20 cellular contexts compared by ENCODE assay signal in genomic region chr13:61901946-61902541, GRCh38.
DNase-seq lines count a peak whose midpoint lies in the region; ATAC-seq and TF ChIP-seq lines count a peak whose summit lies in the region.
"Had no signal": no experiment of that assay in that cellular context is flagged by ENCODE, and none has a peak within 500 bp of the region (broad histone marks: within the 10 kb centered on the region; RNA-seq: fewer than 3 reads in every experiment).

No MANE protein-coding gene starts in this region.

- no peak overlapping the region for H3K4me3 Mint-ChIP-seq in CD8-positive, alpha-beta T cell
- H3K4me3 Mint-ChIP-seq: B cell; CD14-positive monocyte; CD4-positive, alpha-beta memory T cell; CD4-positive, CD25-positive, alpha-beta regulatory T cell had no signal

- no peak for TF ChIP-seq CTCF in SU-DHL-6 (IDR thresholded peaks at IDR 0.05; ENCODE audit: insufficient read depth, low read length, poor library complexity, severe bottlenecking)
- no peak for TF ChIP-seq CTCF in CD8-positive, alpha-beta T cell (IDR thresholded peaks at IDR 0.05)

- H3K4me1 ChIP-seq in HUES48 (ENCODE audit: control insufficient read depth, insufficient read depth, low read length) = peaks cover 15% of the 10 kb centered on the region
- no peaks in the 10 kb centered on the region for H3K4me1 ChIP-seq in CD8-positive, alpha-beta T cell (ENCODE audit: insufficient read depth, low read length)
- H3K4me1 ChIP-seq: A549, BLaER1, Caco-2 had no signal

- H3F3A ChIP-seq in SU-DHL-6 (ENCODE audit: insufficient read depth) = no peaks in the 10 kb centered on the region

- no peaks in the 10 kb centered on the region for H3K36me3 ChIP-seq in HUES48 (ENCODE audit: control insufficient read depth, insufficient read depth, low read length)
- H3K36me3 ChIP-seq in SU-DHL-6 (ENCODE audit: low read length) = no peaks in the 10 kb centered on the region
- no peaks in the 10 kb centered on the region for H3K36me3 ChIP-seq in CD8-positive, alpha-beta T cell (ENCODE audit: insufficient read depth, low read length)
- H3K36me3 ChIP-seq: BLaER1 had no signal

- H3K4me3 ChIP-seq in HUES48 (ENCODE audit: low read depth, low read length) = no peak overlapping the region
- H3K4me3 ChIP-seq in SU-DHL-6 (ENCODE audit: insufficient read depth, low read length, poor library complexity, severe bottlenecking) = no peak overlapping the region
- no peak overlapping the region for H3K4me3 ChIP-seq in CD8-positive, alpha-beta T cell (ENCODE audit: low read depth, low read length)
- H3K4me3 ChIP-seq: A549, BLaER1 had no signal

- H3K79me2 ChIP-seq in SU-DHL-6 (ENCODE audit: insufficient read depth, low read length) = no peaks in the 10 kb centered on the region

- H3K27ac Mint-ChIP-seq in CD8-positive, alpha-beta T cell = no peak overlapping the region
- H3K27ac Mint-ChIP-seq: B cell; CD14-positive monocyte; CD4-positive, alpha-beta memory T cell; CD4-positive, CD25-positive, alpha-beta regulatory T cell had no signal

- POLR2A ChIA-PET in CD8-positive, alpha-beta T cell (lab: Charles Lee) = no interaction called here

- H3K27me3 ChIP-seq in HUES48 (ENCODE audit: control insufficient read depth, insufficient read depth, low read length) (no peaks in the 10 kb centered on the region), SU-DHL-6 (ENCODE audit: low read length) (no peaks in the 10 kb centered on the region)
- H3K27me3 ChIP-seq in CD8-positive, alpha-beta T cell (ENCODE audit: insufficient read depth, low read length) = no peaks in the 10 kb centered on the region
- H3K27me3 ChIP-seq: BLaER1 had no signal

- DNase-seq in DMS53 (lab: John Stamatoyannopoulos, UW) = peak; percentile 5
- no peak for DNase-seq in DMS53 treated with DMSO at 0.1 percent for 48 hours (lab: John Stamatoyannopoulos, UW; ENCODE audit: unreplicated experiment)
- no peak for DNase-seq in occipital lobe (lab: John Stamatoyannopoulos, UW)
- DNase-seq in H4 (ENCODE audit: low spot score) = no peak
- DNase-seq in CD8-positive, alpha-beta T cell = no peak
- DNase-seq: AML-193; C1 segment of cervical spinal cord; Caco-2; Calu3; CD4-positive, alpha-beta memory T cell; CD4-positive, CD25-positive, alpha-beta regulatory T cell; DMS79 treated with DMSO at 0.1 percent for 48 hours; GF-D8 had no signal

- peaks cover 7% of the 10 kb centered on the region for H3K9me3 Mint-ChIP-seq in CD8-positive, alpha-beta T cell

- H3K4me1 Mint-ChIP-seq in CD8-positive, alpha-beta T cell (ENCODE audit: low read depth) = no peaks in the 10 kb centered on the region
- H3K4me1 Mint-ChIP-seq: B cell; CD14-positive monocyte; CD4-positive, alpha-beta memory T cell had no signal

- intact Hi-C loops in CD8-positive, alpha-beta T cell (cut with DNase I, micrococcal nuclease) = no loop called here

- no peaks in the 10 kb centered on the region; the same call in 1 of the 2 replicates for H3K9me3 ChIP-seq in HUES48 (ENCODE audit: control insufficient read depth, insufficient read depth, low read length)
- H3K9me3 ChIP-seq in SU-DHL-6 (ENCODE audit: insufficient read depth, low read length) = peaks cover 16% of the 10 kb centered on the region; the same call in 1 of the 2 replicates
- no peaks in the 10 kb centered on the region for H3K9me3 ChIP-seq in CD8-positive, alpha-beta T cell (ENCODE audit: low read length)
- H3K9me3 ChIP-seq: A549, BLaER1, Caco-2 had no signal

- H3K27ac ChIP-seq in HUES48 (ENCODE audit: low read depth, low read length) = peak overlapping the region; percentile 14
- H3K27ac ChIP-seq in SU-DHL-6 (ENCODE audit: low read depth, low read length) = no peak overlapping the region
- no peak overlapping the region for H3K27ac ChIP-seq in CD8-positive, alpha-beta T cell (ENCODE audit: low read depth, low read length)
- H3K27ac ChIP-seq: 22Rv1, A549, BLaER1 had no signal

- H3K9me2 ChIP-seq in SU-DHL-6 (replicated peaks; ENCODE audit: insufficient read depth, low read length) = no peaks in the 10 kb centered on the region

- no peaks in the 10 kb centered on the region for H3K27me3 Mint-ChIP-seq in CD8-positive, alpha-beta T cell (ENCODE audit: low read depth)
- H3K27me3 Mint-ChIP-seq: B cell; CD4-positive, alpha-beta memory T cell; CD4-positive, CD25-positive, alpha-beta regulatory T cell had no signal

- no peaks in the 10 kb centered on the region for H4K20me1 ChIP-seq in SU-DHL-6 (ENCODE audit: low read depth, low read length)
- H4K20me1 ChIP-seq: BLaER1 had no signal

- no peak for ATAC-seq in CD8-positive, alpha-beta T cell
- ATAC-seq: A549 had no signal

- peak overlapping the region; percentile 22 for H2AFZ ChIP-seq in SU-DHL-6 (ENCODE audit: low read depth, low read length, severe bottlenecking)

- no peak overlapping the region for H3K9ac ChIP-seq in HUES48 (ENCODE audit: low read depth, low read length)
- H3K9ac ChIP-seq in SU-DHL-6 (ENCODE audit: low read length) = no peak overlapping the region
- H3K9ac ChIP-seq: BLaER1 had no signal

- H3K36me3 Mint-ChIP-seq in CD8-positive, alpha-beta T cell = no peaks in the 10 kb centered on the region
- H3K36me3 Mint-ChIP-seq: CD14-positive monocyte; CD4-positive, alpha-beta memory T cell; CD4-positive, CD25-positive, alpha-beta regulatory T cell had no signal

- no peak overlapping the region for H3K4me2 ChIP-seq in SU-DHL-6 (ENCODE audit: low read depth, low read length, poor library complexity, severe bottlenecking)
- H3K4me2 ChIP-seq: A549, BLaER1 had no signal

- CTCF ChIA-PET in CD8-positive, alpha-beta T cell (lab: Charles Lee) = no interaction called here
